ENCODE assay signal across 11 cellular contexts in the genomic region with DNA sequence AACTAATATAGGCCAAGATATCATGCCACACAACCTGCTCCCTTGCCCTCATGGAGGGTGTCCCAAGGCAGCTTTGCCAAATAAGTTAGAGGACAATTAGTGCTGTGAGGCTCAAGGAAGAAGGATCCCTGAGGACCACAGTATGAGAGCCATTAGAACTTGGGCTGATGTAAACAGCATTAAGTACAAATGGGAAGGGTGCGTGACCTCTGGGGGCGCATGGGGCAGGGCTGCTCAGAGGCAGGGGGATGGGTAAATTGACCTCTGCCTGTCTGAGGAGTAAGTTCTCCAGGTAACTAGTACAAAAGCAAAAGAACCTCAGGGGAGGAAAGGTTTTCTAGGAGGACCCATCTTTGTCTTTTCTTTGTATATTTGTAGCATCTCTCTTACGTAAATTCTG. TPM values are rescaled to one million over a fixed set of nuclear protein-coding genes. Genes with fewer than 3 reads are reported as not detected.
A peak's percentile ranks its signal among the peaks of the same experiment; 100 is the strongest.
DNase-seq lines count a peak whose midpoint lies in the region; ATAC-seq and TF ChIP-seq lines count a peak whose summit lies in the region.
"Had no signal": no experiment of that assay in that cellular context is flagged by ENCODE, and none has a peak within 500 bp of the region (broad histone marks: within the 10 kb centered on the region; RNA-seq: fewer than 3 reads in every experiment).

No MANE protein-coding gene starts in this region.

- no peak overlapping the region for H3K4me3 ChIP-seq in left lung

- no peaks in the 10 kb centered on the region for H3K9me3 ChIP-seq in left lung
- H3K9me3 ChIP-seq: SK-N-SH had no signal

- H3K27me3 Mint-ChIP-seq in activated CD4-positive, alpha-beta T cell treated with anti-CD3 and anti-CD28 coated beads for 36 hours, result no peaks in the 10 kb centered on the region
- no peaks in the 10 kb centered on the region for H3K27me3 Mint-ChIP-seq in activated naive CD8-positive, alpha-beta T cell
- H3K27me3 Mint-ChIP-seq in stimulated activated naive CD8-positive, alpha-beta T cell treated with anti-CD3 and anti-CD28 coated beads, Interleukin-15, amount 100 ng/mL, for 72 hours, result no peaks in the 10 kb centered on the region

- H3K36me3 ChIP-seq in left lung, result no peaks in the 10 kb centered on the region

- peaks cover 3% of the 10 kb centered on the region for H3K9me3 Mint-ChIP-seq in activated CD4-positive, alpha-beta T cell treated with anti-CD3 and anti-CD28 coated beads for 36 hours (ENCODE audit: low read depth)
- no peaks in the 10 kb centered on the region for H3K9me3 Mint-ChIP-seq in activated naive CD8-positive, alpha-beta T cell (ENCODE audit: low read depth)
- H3K9me3 Mint-ChIP-seq in stimulated activated naive CD8-positive, alpha-beta T cell treated with anti-CD3 and anti-CD28 coated beads, Interleukin-15, amount 100 ng/mL, for 72 hours, result peaks cover 5 to 8% of the 10 kb centered on the region in 2 donors

- H3K27me3 ChIP-seq in left lung, result no peaks in the 10 kb centered on the region

- peaks cover 0 to 56% of the 10 kb centered on the region in 2 donors for H3K4me1 ChIP-seq in left lung

- H3K27ac Mint-ChIP-seq in activated CD4-positive, alpha-beta T cell treated with anti-CD3 and anti-CD28 coated beads for 36 hours, result peak overlapping the region; percentile 93
- peak overlapping the region; percentile 99 for H3K27ac Mint-ChIP-seq in activated naive CD8-positive, alpha-beta T cell
- H3K27ac Mint-ChIP-seq in stimulated activated naive CD8-positive, alpha-beta T cell treated with anti-CD3 and anti-CD28 coated beads, Interleukin-15, amount 100 ng/mL, for 72 hours, result peak overlapping the region; percentile 98
- H3K27ac Mint-ChIP-seq: brain had no signal

- no peak for ATAC-seq in activated CD4-positive, alpha-beta T cell treated with anti-CD3 and anti-CD28 coated beads for 36 hours
- ATAC-seq in left lung, result peak; percentile 9
- ATAC-seq in stimulated activated naive CD8-positive, alpha-beta T cell treated with anti-CD3 and anti-CD28 coated beads, Interleukin-15, amount 100 ng/mL, for 72 hours, result no peak
- ATAC-seq in GM18511 (IDR thresholded peaks at IDR 0.05; ENCODE audit: unreplicated experiment), result no peak
- ATAC-seq in GM21367 (IDR thresholded peaks at IDR 0.05; ENCODE audit: unreplicated experiment), result no peak

- peak overlapping the region; percentile 78 to 89 for H3K27ac ChIP-seq in left lung

- POLR2A ChIA-PET in activated CD4-positive, alpha-beta T cell treated with anti-CD3 and anti-CD28 coated beads for 36 hours (lab: Charles Lee), result no interaction called here

- intact Hi-C loops in activated CD4-positive, alpha-beta T cell treated with anti-CD3 and anti-CD28 coated beads for 36 hours (cut with DNase I, micrococcal nuclease), result loop anchor here in 1 of 2 experiments (1.0 kb wide), 1 partner anchor 27 kb away; no protein-coding TSS in a partner anchor
- intact Hi-C loops in left lung (cut with DNase I), result no loop called here

- H3K36me3 Mint-ChIP-seq in activated CD4-positive, alpha-beta T cell treated with anti-CD3 and anti-CD28 coated beads for 36 hours (ENCODE audit: low read depth), result no peaks in the 10 kb centered on the region
- H3K36me3 Mint-ChIP-seq in activated naive CD8-positive, alpha-beta T cell, result peaks cover 4% of the 10 kb centered on the region
- H3K36me3 Mint-ChIP-seq: brain had no signal

- H3K4me1 Mint-ChIP-seq in activated CD4-positive, alpha-beta T cell treated with anti-CD3 and anti-CD28 coated beads for 36 hours, result peaks cover 46% of the 10 kb centered on the region
- H3K4me1 Mint-ChIP-seq in activated naive CD8-positive, alpha-beta T cell (ENCODE audit: low read depth), result peaks cover 54% of the 10 kb centered on the region
- H3K4me1 Mint-ChIP-seq in stimulated activated naive CD8-positive, alpha-beta T cell treated with anti-CD3 and anti-CD28 coated beads, Interleukin-15, amount 100 ng/mL, for 72 hours, result peaks cover 56% of the 10 kb centered on the region
- H3K4me1 Mint-ChIP-seq: brain had no signal

- peak overlapping the region; percentile 28 for H3K4me3 Mint-ChIP-seq in activated CD4-positive, alpha-beta T cell treated with anti-CD3 and anti-CD28 coated beads for 36 hours
- H3K4me3 Mint-ChIP-seq in activated naive CD8-positive, alpha-beta T cell, result peak overlapping the region; percentile 82
- H3K4me3 Mint-ChIP-seq in stimulated activated naive CD8-positive, alpha-beta T cell treated with anti-CD3 and anti-CD28 coated beads, Interleukin-15, amount 100 ng/mL, for 72 hours, result peak overlapping the region; percentile 64 to 78
- H3K4me3 Mint-ChIP-seq: brain had no signal

- no peak for DNase-seq in activated CD4-positive, alpha-beta T cell treated with anti-CD3 and anti-CD28 coated beads for 36 hours
- no peak for DNase-seq in activated CD4-positive, alpha-beta T cell treated with anti-CD3 and anti-CD28 coated beads for 48 hours
- DNase-seq in left lung, result no peak
- no peak for DNase-seq in stimulated activated naive CD8-positive, alpha-beta T cell treated with anti-CD3 and anti-CD28 coated beads, Interleukin-15, amount 100 ng/mL, for 72 hours
- no peak for DNase-seq in dedifferentiated amniotic fluid mesenchymal stem cell (ENCODE audit: extremely low spot score)
- DNase-seq: NCI-H748 treated with DMSO at 0.1 percent for 48 hours, SK-N-SH had no signal

- CTCF ChIA-PET in activated CD4-positive, alpha-beta T cell treated with anti-CD3 and anti-CD28 coated beads for 36 hours (lab: Charles Lee), result interaction anchor here (0.6 to 2.4 kb wide), 15 partner anchors 10 to 248 kb away, joined by 3 to 11 read pairs (median 4); partner anchors contain the start of gene VWF

- TF ChIP-seq CTCF in left lung (IDR thresholded peaks at IDR 0.05), result no peak

RNA-seq across cellular contexts. Expression of gene VWF, which starts 16.2 kb away (rescaled TPM):
- total RNA-seq in activated CD4-positive, alpha-beta T cell treated with anti-CD3 and anti-CD28 coated beads for 36 hours, result under 1 TPM in 1 of 2 experiments, not detected in 1; 0.07 TPM
- 100 to 1,000 TPM; 254 to 401 TPM for total RNA-seq in left lung

RNA-seq across cellular contexts. Expression of gene CD9, which starts 59.6 kb away (rescaled TPM):
- 10 to 100 TPM; 11.5 to 12.8 TPM for total RNA-seq in activated CD4-positive, alpha-beta T cell treated with anti-CD3 and anti-CD28 coated beads for 36 hours
- total RNA-seq in left lung, result 100 to 1,000 TPM; 416 to 512 TPM

Comparison
In these comparisons a context has a peak if more than half of its experiments do, and no peak if none do; other contexts are left out.
1. H3K4me3 Mint-ChIP-seq: peak in every context shown above with its lines; median percentile 82 in activated naive CD8-positive, alpha-beta T cell; 71 in stimulated activated naive CD8-positive, alpha-beta T cell treated with anti-CD3 and anti-CD28 coated beads, Interleukin-15, amount 100 ng/mL, for 72 hours; 28 in activated CD4-positive, alpha-beta T cell treated with anti-CD3 and anti-CD28 coated beads for 36 hours.
2. RNA of gene VWF, which starts 16.2 kb away (total RNA-seq): 254 to 401 TPM in left lung; 0.07 TPM in activated CD4-positive, alpha-beta T cell treated with anti-CD3 and anti-CD28 coated beads for 36 hours; every median in the first group is over 100 times any median in the second.
3. RNA of gene CD9, which starts 59.6 kb away (total RNA-seq): 416 to 512 TPM in left lung; 11.5 to 12.8 TPM in activated CD4-positive, alpha-beta T cell treated with anti-CD3 and anti-CD28 coated beads for 36 hours; every median in the first group is over 10 times any median in the second.
4. Peak in every context shown above with its lines, with median percentiles within 50 percentile points of each other: H3K27ac Mint-ChIP-seq.